In the genomic region with DNA sequence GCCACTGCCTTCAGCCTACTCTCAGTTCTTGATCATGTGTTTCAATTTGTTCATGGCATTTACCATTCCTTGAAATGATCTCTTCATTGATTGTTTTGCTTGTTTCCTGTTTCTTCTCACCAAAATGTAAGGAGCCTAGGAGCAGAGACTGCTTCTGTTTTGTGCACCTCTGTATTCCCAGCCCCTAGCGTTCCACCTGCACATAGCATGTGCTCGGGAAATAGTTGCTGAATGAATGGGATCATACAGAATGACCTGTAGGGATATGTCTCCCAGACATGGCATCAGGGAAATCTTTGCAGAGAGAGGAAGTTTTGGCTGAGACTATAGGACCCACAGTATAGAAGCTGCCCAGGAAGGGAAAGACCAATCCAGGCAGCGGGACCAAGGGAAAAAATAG, we compare ENCODE assay signal across 1 cellular context.
TF ChIP-seq lines count a peak whose summit lies in the region.

No MANE protein-coding gene starts in this region.

TF ChIP-seq in GM23338, 12 proteins besides CTCF, POLR2A, EP300 and RAD21 (continued from another document):
- no peak for TF ChIP-seq ETS1 (IDR thresholded peaks at IDR 0.05)
